In genomic region chr13:108496364-108497215, GRCh38 we compare ENCODE assay signal across 12 cellular contexts.
A peak's percentile ranks its signal among the peaks of the same experiment; 100 is the strongest.
DNase-seq lines count a peak whose midpoint lies in the region; ATAC-seq and TF ChIP-seq lines count a peak whose summit lies in the region.
"Had no signal": no experiment of that assay in that cellular context is flagged by ENCODE, and none has a peak within 500 bp of the region (broad histone marks: within the 10 kb centered on the region; RNA-seq: fewer than 3 reads in every experiment).

No MANE protein-coding gene starts in this region.

- DNase-seq in activated CD4-positive, alpha-beta T cell treated with anti-CD3 and anti-CD28 coated beads, Interleukin-2, amount 10 ng/mL, durations not matched to agents 24 days and 14 days: no peak
- DNase-seq in activated CD4-positive, alpha-beta T cell treated with anti-CD3 and anti-CD28 coated beads, Interleukin-2, amount 50 U/mL, for 1 hour: no peak
- no peak for DNase-seq in activated naive CD8-positive, alpha-beta T cell treated with anti-CD3 and anti-CD28 coated beads, Interleukin-2, amount 50 U/mL, for 24 hours
- DNase-seq in suprapubic skin (ENCODE audit: low spot score in 2 of 2) (no peak), CD1c-positive myeloid dendritic cell (ENCODE audit: extremely low spot score) (no peak), NCI-H2227 (lab: John Stamatoyannopoulos, UW; ENCODE audit: unreplicated experiment) (no peak)
- DNase-seq: gastrocnemius medialis, KG1, tibial artery had no signal

- peaks cover 50% of the 10 kb centered on the region for H3K27me3 ChIP-seq in iPS-20b (ENCODE audit: insufficient read depth, low read length)
- H3K27me3 ChIP-seq in suprapubic skin: peaks cover 27% of the 10 kb centered on the region

- H3K4me1 ChIP-seq in iPS-20b (ENCODE audit: insufficient read depth, low read length): peaks cover 4% of the 10 kb centered on the region
- H3K4me1 ChIP-seq in suprapubic skin: peaks cover 9% of the 10 kb centered on the region
- H3K4me1 ChIP-seq: gastrocnemius medialis had no signal

- no peak for TF ChIP-seq POLR2A in suprapubic skin (IDR thresholded peaks at IDR 0.05)

- H3K27ac ChIP-seq in iPS-20b (ENCODE audit: low read length) (no peak overlapping the region), suprapubic skin (no peak overlapping the region)
- H3K27ac ChIP-seq: gastrocnemius medialis, skin epidermis, tibial artery had no signal

- no peak for TF ChIP-seq EP300 in suprapubic skin (IDR thresholded peaks at IDR 0.05)

- no peaks in the 10 kb centered on the region for H3K9me3 Mint-ChIP-seq in activated CD4-positive, alpha-beta T cell treated with anti-CD3 and anti-CD28 coated beads, Interleukin-2, amount 10 ng/mL, durations not matched to agents 24 days and 14 days
- H3K9me3 Mint-ChIP-seq in activated naive CD8-positive, alpha-beta T cell treated with anti-CD3 and anti-CD28 coated beads, Interleukin-2, amount 50 U/mL, for 24 hours: no peaks in the 10 kb centered on the region

- H3K4me1 Mint-ChIP-seq in activated CD4-positive, alpha-beta T cell treated with anti-CD3 and anti-CD28 coated beads, Interleukin-2, amount 10 ng/mL, durations not matched to agents 24 days and 14 days: peaks cover 2% of the 10 kb centered on the region
- H3K4me1 Mint-ChIP-seq in activated naive CD8-positive, alpha-beta T cell treated with anti-CD3 and anti-CD28 coated beads, Interleukin-2, amount 50 U/mL, for 24 hours: peaks cover 11% of the 10 kb centered on the region

- H3K9me3 ChIP-seq in iPS-20b (ENCODE audit: insufficient read depth, low read depth, low read length): no peaks in the 10 kb centered on the region
- H3K9me3 ChIP-seq in suprapubic skin: no peaks in the 10 kb centered on the region
- H3K9me3 ChIP-seq: gastrocnemius medialis, tibial artery had no signal

- H3K27ac Mint-ChIP-seq in activated CD4-positive, alpha-beta T cell treated with anti-CD3 and anti-CD28 coated beads, Interleukin-2, amount 10 ng/mL, durations not matched to agents 24 days and 14 days: no peak overlapping the region
- H3K27ac Mint-ChIP-seq in activated naive CD8-positive, alpha-beta T cell treated with anti-CD3 and anti-CD28 coated beads, Interleukin-2, amount 50 U/mL, for 24 hours: no peak overlapping the region

- WGBS in suprapubic skin: 6% methylated on average over 25 of the region's 30 CpGs

- ATAC-seq in activated naive CD8-positive, alpha-beta T cell treated with anti-CD3 and anti-CD28 coated beads, Interleukin-2, amount 50 U/mL, for 24 hours: no peak
- no peak for ATAC-seq in HG02759 (IDR thresholded peaks at IDR 0.05; ENCODE audit: unreplicated experiment)
- ATAC-seq: gastrocnemius medialis had no signal

- H3K9ac ChIP-seq in iPS-20b (ENCODE audit: low read depth, low read length): no peak overlapping the region

- no peaks in the 10 kb centered on the region for H3K36me3 Mint-ChIP-seq in activated CD4-positive, alpha-beta T cell treated with anti-CD3 and anti-CD28 coated beads, Interleukin-2, amount 10 ng/mL, durations not matched to agents 24 days and 14 days (ENCODE audit: low read depth)
- no peaks in the 10 kb centered on the region for H3K36me3 Mint-ChIP-seq in activated naive CD8-positive, alpha-beta T cell treated with anti-CD3 and anti-CD28 coated beads, Interleukin-2, amount 50 U/mL, for 24 hours (ENCODE audit: low read depth)

- intact Hi-C loops in activated CD4-positive, alpha-beta T cell treated with anti-CD3 and anti-CD28 coated beads, Interleukin-2, amount 10 ng/mL, durations not matched to agents 24 days and 14 days (cut with micrococcal nuclease): no loop called here

- peak overlapping the region; percentile 28 for H3K4me3 Mint-ChIP-seq in activated CD4-positive, alpha-beta T cell treated with anti-CD3 and anti-CD28 coated beads, Interleukin-2, amount 10 ng/mL, durations not matched to agents 24 days and 14 days
- H3K4me3 Mint-ChIP-seq in activated naive CD8-positive, alpha-beta T cell treated with anti-CD3 and anti-CD28 coated beads, Interleukin-2, amount 50 U/mL, for 24 hours: peak overlapping the region; percentile 29

- H3K36me3 ChIP-seq in iPS-20b (ENCODE audit: insufficient read depth, low read depth, low read length): no peaks in the 10 kb centered on the region
- H3K36me3 ChIP-seq in suprapubic skin: no peaks in the 10 kb centered on the region
- H3K36me3 ChIP-seq: gastrocnemius medialis, tibial artery had no signal

- no peak for TF ChIP-seq CTCF in suprapubic skin (IDR thresholded peaks at IDR 0.05)

- H3K4me3 ChIP-seq in iPS-20b (ENCODE audit: low read length) (peak overlapping the region; percentile 78), suprapubic skin (peak overlapping the region; percentile 38)
- H3K4me3 ChIP-seq: gastrocnemius medialis had no signal

- H3K27me3 Mint-ChIP-seq in activated CD4-positive, alpha-beta T cell treated with anti-CD3 and anti-CD28 coated beads, Interleukin-2, amount 10 ng/mL, durations not matched to agents 24 days and 14 days: peaks cover 39% of the 10 kb centered on the region
- H3K27me3 Mint-ChIP-seq in activated naive CD8-positive, alpha-beta T cell treated with anti-CD3 and anti-CD28 coated beads, Interleukin-2, amount 50 U/mL, for 24 hours: peaks cover 39% of the 10 kb centered on the region
